ENCODE assay signal across 27 cellular contexts in genomic region chr13:36750946-36751345, GRCh38.
DNase-seq lines count a peak whose midpoint lies in the region.
"Had no signal": no experiment of that assay in that cellular context is flagged by ENCODE, and none has a peak within 500 bp of the region (broad histone marks: within the 10 kb centered on the region; RNA-seq: fewer than 3 reads in every experiment).

No MANE protein-coding gene starts in this region.

- H3K4ac ChIP-seq in trophoblast cell (ENCODE audit: low read depth, low read length): no peak overlapping the region

- H3K79me2 ChIP-seq in trophoblast cell (ENCODE audit: control insufficient read depth, insufficient read depth, low read length, poor library complexity): no peaks in the 10 kb centered on the region

- H3K27me3 ChIP-seq in trophoblast cell (ENCODE audit: insufficient read depth, low read length): no peaks in the 10 kb centered on the region
- H3K27me3 ChIP-seq: BE2C; BLaER1; BLaER1 treated with 17β-estradiol and CSF1 and Interleukin-3, amounts not matched to agents 10 nM and 100 nM had no signal

- peaks cover 0 to 1% of the 10 kb centered on the region in 2 experiments for H3K4me1 ChIP-seq in trophoblast cell (ENCODE audit: control insufficient read depth in 1 of 2, insufficient read depth in 2 of 2, low read length in 2 of 2)
- H3K4me1 ChIP-seq: A549; BE2C; BLaER1; BLaER1 treated with 17β-estradiol and CSF1 and Interleukin-3, amounts not matched to agents 10 nM and 100 nM; Caco-2 had no signal

- no peak overlapping the region for H2AFZ ChIP-seq in trophoblast cell (ENCODE audit: insufficient read depth, low read length, poor library complexity)

- H2BK120ac ChIP-seq in trophoblast cell (ENCODE audit: insufficient read depth, low read length, poor library complexity): no peak overlapping the region

- H3K23ac ChIP-seq in trophoblast cell (ENCODE audit: low read length): no peak overlapping the region

- no peak overlapping the region for H3K27ac ChIP-seq in trophoblast cell (ENCODE audit: low read depth, low read length)
- H3K27ac ChIP-seq: 22Rv1; A549; BLaER1; BLaER1 treated with 17β-estradiol and CSF1 and Interleukin-3, amounts not matched to agents 10 nM and 100 nM; C4-2B had no signal

- H3K9ac ChIP-seq in trophoblast cell (ENCODE audit: low read length): no peak overlapping the region
- H3K9ac ChIP-seq: BLaER1; BLaER1 treated with 17β-estradiol and CSF1 and Interleukin-3, amounts not matched to agents 10 nM and 100 nM had no signal

- no peaks in the 10 kb centered on the region for H3K36me3 ChIP-seq in trophoblast cell (ENCODE audit: control insufficient read depth in 1 of 2, insufficient read depth in 2 of 2, low read length in 2 of 2)
- H3K36me3 ChIP-seq: BE2C; BLaER1; BLaER1 treated with 17β-estradiol and CSF1 and Interleukin-3, amounts not matched to agents 10 nM and 100 nM had no signal

- no peaks in the 10 kb centered on the region for H3K79me1 ChIP-seq in trophoblast cell (ENCODE audit: low read length)

- no peak overlapping the region for H2AK5ac ChIP-seq in trophoblast cell (ENCODE audit: low read length)

- no peak overlapping the region for H4K91ac ChIP-seq in trophoblast cell (ENCODE audit: low read depth, low read length)

- no peak overlapping the region for H3K4me2 ChIP-seq in trophoblast cell (ENCODE audit: low read length)
- H3K4me2 ChIP-seq: A549; BLaER1; BLaER1 treated with 17β-estradiol and CSF1 and Interleukin-3, amounts not matched to agents 10 nM and 100 nM had no signal

- no peak overlapping the region for H3K18ac ChIP-seq in trophoblast cell (ENCODE audit: low read length)

- H3K9me3 ChIP-seq in trophoblast cell (ENCODE audit: insufficient read depth, low read depth, low read length): no peaks in the 10 kb centered on the region
- H3K9me3 ChIP-seq: A549, BE2C, BLaER1 had no signal

- DNase-seq in trophoblast cell (peak; percentile 50 to 76), nucleus accumbens (lab: John Stamatoyannopoulos, UW) (no peak)
- DNase-seq: 8988T; ACHN; AML-193; BE2C; C1 segment of cervical spinal cord; Caco-2; Calu3; CD4-positive, alpha-beta memory T cell; CD4-positive, alpha-beta T cell; CD4-positive, CD25-positive, alpha-beta regulatory T cell; CD8-positive, alpha-beta memory T cell; CD8-positive, alpha-beta T cell; COR-L47; DMS 273 treated with DMSO at 0.1 percent for 48 hours; DMS153; DMS53; DMS79; DMS79 treated with DMSO at 0.1 percent for 48 hours; DND-41; EL had no signal

- H2BK12ac ChIP-seq in trophoblast cell (ENCODE audit: low read length): no peak overlapping the region

- no peak overlapping the region for H2BK5ac ChIP-seq in trophoblast cell (ENCODE audit: low read depth, low read length, poor library complexity)

- no peak overlapping the region for H3K4me3 ChIP-seq in trophoblast cell (ENCODE audit: low read depth, low read length)
- H3K4me3 ChIP-seq: A549; BLaER1; BLaER1 treated with 17β-estradiol and CSF1 and Interleukin-3, amounts not matched to agents 10 nM and 100 nM had no signal

- no peak overlapping the region for H4K8ac ChIP-seq in trophoblast cell (ENCODE audit: low read depth, low read length)

- H4K12ac ChIP-seq in trophoblast cell (ENCODE audit: low read depth, low read length): no peak overlapping the region

- H3K14ac ChIP-seq in trophoblast cell (ENCODE audit: low read length): no peak overlapping the region

Comparison
In these comparisons a context has a peak if more than half of its experiments do, and no peak if none do; other contexts are left out.
1. DNase-seq: peak in trophoblast cell (2 of 2); none in nucleus accumbens (0 of 56).